ENCODE assay signal across 8 cellular contexts in the genomic region with DNA sequence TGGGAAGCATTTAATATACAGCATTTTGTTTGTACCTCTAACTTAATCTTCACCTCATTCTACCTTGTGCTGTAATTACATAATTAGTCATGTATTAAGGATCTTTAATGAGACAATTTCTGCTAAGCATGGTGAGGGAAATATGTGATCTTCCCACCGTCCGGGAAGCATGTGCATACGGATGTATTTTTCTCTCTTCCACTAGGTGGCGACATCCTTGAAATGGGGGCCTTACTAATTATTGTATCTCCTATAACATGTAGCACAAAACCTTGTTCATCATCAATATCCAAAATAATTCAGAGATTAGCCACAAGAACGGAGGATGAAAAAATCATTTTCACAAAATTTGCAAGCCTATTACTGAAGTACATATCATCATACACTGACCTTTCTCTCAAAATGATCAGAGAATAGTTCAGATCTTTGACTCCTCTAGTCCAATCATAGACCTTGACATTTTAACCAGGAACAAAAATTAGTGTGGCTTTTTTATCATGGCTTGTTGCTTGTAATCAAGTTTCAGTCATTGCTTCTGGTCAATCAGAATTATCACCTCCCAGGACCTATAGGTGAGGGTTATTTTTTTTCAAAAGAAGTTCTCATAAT.
DNase-seq lines count a peak whose midpoint lies in the region; ATAC-seq and TF ChIP-seq lines count a peak whose summit lies in the region.

No MANE protein-coding gene starts in this region.

- H3K9me2 ChIP-seq in Loucy (replicated peaks; ENCODE audit: low read depth, low read length), result no peaks in the 10 kb centered on the region

- peak overlapping the region; percentile 78 for H2AFZ ChIP-seq in Loucy (ENCODE audit: low read length)

- no peak overlapping the region for H3K4me3 ChIP-seq in Loucy (ENCODE audit: low read length, poor library complexity, severe bottlenecking)
- H3K4me3 ChIP-seq in tibial artery, result no peak overlapping the region

- H4K20me1 ChIP-seq in Loucy (ENCODE audit: insufficient read depth, low read length, poor library complexity, severe bottlenecking), result no peaks in the 10 kb centered on the region

- peaks cover 8% of the 10 kb centered on the region for H3K27me3 Mint-ChIP-seq in activated T-cell treated with anti-CD3 and anti-CD28 coated beads, Interleukin-2, amount 50 U/mL, for 24 hours
- peaks cover 2% of the 10 kb centered on the region for H3K27me3 Mint-ChIP-seq in activated CD8-positive, alpha-beta T cell treated with anti-CD3 and anti-CD28 coated beads, Interleukin-2, amount 10 ng/mL, durations not matched to agents 7 days and 5 days (ENCODE audit: low read depth)

- no peak overlapping the region for H3K27ac Mint-ChIP-seq in activated T-cell treated with anti-CD3 and anti-CD28 coated beads, Interleukin-2, amount 50 U/mL, for 24 hours
- H3K27ac Mint-ChIP-seq in activated CD8-positive, alpha-beta T cell treated with anti-CD3 and anti-CD28 coated beads, Interleukin-2, amount 10 ng/mL, durations not matched to agents 7 days and 5 days, result no peak overlapping the region

- no peaks in the 10 kb centered on the region for H3K27me3 ChIP-seq in Loucy (ENCODE audit: insufficient read depth, low read length, poor library complexity, severe bottlenecking)
- no peaks in the 10 kb centered on the region for H3K27me3 ChIP-seq in tibial artery

- H3K36me3 Mint-ChIP-seq in activated T-cell treated with anti-CD3 and anti-CD28 coated beads, Interleukin-2, amount 50 U/mL, for 24 hours (ENCODE audit: low read depth), result no peaks in the 10 kb centered on the region
- H3K36me3 Mint-ChIP-seq in activated CD8-positive, alpha-beta T cell treated with anti-CD3 and anti-CD28 coated beads, Interleukin-2, amount 10 ng/mL, durations not matched to agents 7 days and 5 days (ENCODE audit: low read depth), result no peaks in the 10 kb centered on the region

- intact Hi-C loops in tibial artery (cut with DNase I; ENCODE audit: low total_unique reads), result no loop called here

- ATAC-seq in GM21723 (IDR thresholded peaks at IDR 0.05; ENCODE audit: unreplicated experiment) (peak; percentile 62), HG03025 (IDR thresholded peaks at IDR 0.05; ENCODE audit: low FRiP score, unreplicated experiment) (no peak)
- peak; percentile 44 for ATAC-seq in activated CD8-positive, alpha-beta T cell treated with anti-CD3 and anti-CD28 coated beads, Interleukin-2, amount 10 ng/mL, durations not matched to agents 7 days and 5 days

- no peaks in the 10 kb centered on the region for H3K9me3 Mint-ChIP-seq in activated T-cell treated with anti-CD3 and anti-CD28 coated beads, Interleukin-2, amount 50 U/mL, for 24 hours
- no peaks in the 10 kb centered on the region for H3K9me3 Mint-ChIP-seq in activated CD8-positive, alpha-beta T cell treated with anti-CD3 and anti-CD28 coated beads, Interleukin-2, amount 10 ng/mL, durations not matched to agents 7 days and 5 days (ENCODE audit: insufficient read depth)

- DNase-seq in activated T-cell treated with anti-CD3 and anti-CD28 coated beads for 4 hours, result peak; percentile 1
- DNase-seq in activated T-cell treated with anti-CD3 and anti-CD28 coated beads, Interleukin-2, amount 50 U/mL, for 24 hours, result no peak
- peak; percentile 30 for DNase-seq in activated CD8-positive, alpha-beta T cell treated with anti-CD3 and anti-CD28 coated beads, Interleukin-2, amount 10 ng/mL, durations not matched to agents 7 days and 5 days
- DNase-seq in iPS-NIHi11 (ENCODE audit: low spot score), result peak; percentile 27
- no peak for DNase-seq in tibial artery

- H3K27ac ChIP-seq in tibial artery, result no peak overlapping the region

- H3F3A ChIP-seq in Loucy (ENCODE audit: low read depth), result no peaks in the 10 kb centered on the region

- no peaks in the 10 kb centered on the region for H3K4me1 Mint-ChIP-seq in activated T-cell treated with anti-CD3 and anti-CD28 coated beads, Interleukin-2, amount 50 U/mL, for 24 hours (ENCODE audit: low read depth)
- no peaks in the 10 kb centered on the region for H3K4me1 Mint-ChIP-seq in activated CD8-positive, alpha-beta T cell treated with anti-CD3 and anti-CD28 coated beads, Interleukin-2, amount 10 ng/mL, durations not matched to agents 7 days and 5 days (ENCODE audit: low read depth)

- no peaks in the 10 kb centered on the region for H3K79me2 ChIP-seq in Loucy (ENCODE audit: insufficient read depth, low read length)

- H3K4me1 ChIP-seq in Loucy (ENCODE audit: insufficient read depth, low read length, poor library complexity, severe bottlenecking) (no peaks in the 10 kb centered on the region), tibial artery (peaks cover 0 to 8% (median 3%) of the 10 kb centered on the region in 4 donors)

- POLR2A ChIA-PET in activated CD8-positive, alpha-beta T cell treated with anti-CD3 and anti-CD28 coated beads, Interleukin-2, amount 10 ng/mL, durations not matched to agents 7 days and 5 days (lab: Charles Lee), result interaction anchor here (0.6 kb wide), 1 partner anchor 23 kb away, joined by 3 read pairs; no protein-coding TSS in a partner anchor

- CTCF ChIA-PET in activated CD8-positive, alpha-beta T cell treated with anti-CD3 and anti-CD28 coated beads, Interleukin-2, amount 10 ng/mL, durations not matched to agents 7 days and 5 days (lab: Charles Lee), result interaction anchor here (0.7 to 1.6 kb wide), 14 partner anchors 8 to 420 kb away, joined by 3 to 12 read pairs (median 4); no protein-coding TSS in a partner anchor

- no peak overlapping the region for H3K4me3 Mint-ChIP-seq in activated T-cell treated with anti-CD3 and anti-CD28 coated beads, Interleukin-2, amount 50 U/mL, for 24 hours
- H3K4me3 Mint-ChIP-seq in activated CD8-positive, alpha-beta T cell treated with anti-CD3 and anti-CD28 coated beads, Interleukin-2, amount 10 ng/mL, durations not matched to agents 7 days and 5 days, result no peak overlapping the region

- H3K36me3 ChIP-seq in Loucy (ENCODE audit: insufficient read depth, low read length) (no peaks in the 10 kb centered on the region), tibial artery (no peaks in the 10 kb centered on the region)

- H3K9me3 ChIP-seq in Loucy (ENCODE audit: insufficient read depth, low read depth, low read length) (no peaks in the 10 kb centered on the region), tibial artery (no peaks in the 10 kb centered on the region)

- no peak overlapping the region for H3K9ac ChIP-seq in Loucy (ENCODE audit: low read depth, low read length, poor library complexity, severe bottlenecking)

- peak; percentile 89 for TF ChIP-seq CTCF in Loucy (conservative IDR thresholded peaks at IDR 0.05; ENCODE audit: low read length)
- TF ChIP-seq CTCF in tibial artery (IDR thresholded peaks at IDR 0.05), result peak; percentile 33 to 54

- H3K4me2 ChIP-seq in Loucy (ENCODE audit: low read depth, low read length, poor library complexity, severe bottlenecking), result no peak overlapping the region

Comparison
In these comparisons a context has a peak if more than half of its experiments do, and no peak if none do; other contexts are left out.
1. DNase-seq: peak in activated T-cell treated with anti-CD3 and anti-CD28 coated beads for 4 hours (single experiment), activated CD8-positive, alpha-beta T cell treated with anti-CD3 and anti-CD28 coated beads, Interleukin-2, amount 10 ng/mL, durations not matched to agents 7 days and 5 days (single experiment) and iPS-NIHi11 (single experiment); none in activated T-cell treated with anti-CD3 and anti-CD28 coated beads, Interleukin-2, amount 50 U/mL, for 24 hours (single experiment) and tibial artery (0 of 2).